ENCODE assay signal across 1 cellular context in genomic region chr16:56744996-56745640, GRCh38.
TF ChIP-seq lines count a peak whose summit lies in the region.

No MANE protein-coding gene starts in this region.

TF ChIP-seq in WTC11, 78 proteins besides CTCF, POLR2A, EP300 and RAD21 (continued from another document):
- TF ChIP-seq FOXP4 (CRISPR knock-in tag; IDR thresholded peaks at IDR 0.05) (no peak), ZNF232 (CRISPR knock-in tag; IDR thresholded peaks at IDR 0.05) (no peak), ATF1 (CRISPR knock-in tag; IDR thresholded peaks at IDR 0.05) (no peak), CREB1 (CRISPR knock-in tag; IDR thresholded peaks at IDR 0.05) (no peak), E2F1 (CRISPR knock-in tag; IDR thresholded peaks at IDR 0.05) (no peak)
- TF ChIP-seq, protein P1, sequence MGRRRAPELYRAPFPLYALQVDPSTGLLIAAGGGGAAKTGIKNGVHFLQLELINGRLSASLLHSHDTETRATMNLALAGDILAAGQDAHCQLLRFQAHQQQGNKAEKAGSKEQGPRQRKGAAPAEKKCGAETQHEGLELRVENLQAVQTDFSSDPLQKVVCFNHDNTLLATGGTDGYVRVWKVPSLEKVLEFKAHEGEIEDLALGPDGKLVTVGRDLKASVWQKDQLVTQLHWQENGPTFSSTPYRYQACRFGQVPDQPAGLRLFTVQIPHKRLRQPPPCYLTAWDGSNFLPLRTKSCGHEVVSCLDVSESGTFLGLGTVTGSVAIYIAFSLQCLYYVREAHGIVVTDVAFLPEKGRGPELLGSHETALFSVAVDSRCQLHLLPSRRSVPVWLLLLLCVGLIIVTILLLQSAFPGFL (CRISPR knock-in tag; IDR thresholded peaks at IDR 0.05; ENCODE audit: borderline replicate concordance), result no peak
